In genomic region chr16:47475786-47476185, GRCh38 we compare ENCODE assay signal across 1 cellular context.
A peak's percentile ranks its signal among the peaks of the same experiment; 100 is the strongest.
TF ChIP-seq lines count a peak whose summit lies in the region.

No MANE protein-coding gene starts in this region.

TF ChIP-seq in HepG2, 621 proteins besides CTCF, POLR2A, EP300 and RAD21 (continued from another document):
- no peak for TF ChIP-seq ZNF646 (CRISPR knock-in tag; IDR thresholded peaks at IDR 0.05)
- TF ChIP-seq PHF21A (CRISPR knock-in tag; IDR thresholded peaks at IDR 0.05), result peak; percentile 36; the same call in 1 of the 2 replicates
- peak; percentile 85 for TF ChIP-seq IRF2 (CRISPR knock-in tag; IDR thresholded peaks at IDR 0.05)
- peak; percentile 89 for TF ChIP-seq FOSL2 (CRISPR knock-in tag; IDR thresholded peaks at IDR 0.05)
- TF ChIP-seq KLF9 (CRISPR knock-in tag; IDR thresholded peaks at IDR 0.05; ENCODE audit: low read depth), result no peak; the same call in 1 of the 2 replicates
- peak; percentile 26; the same call in 1 of the 2 replicates for TF ChIP-seq ZFP37 (CRISPR knock-in tag; IDR thresholded peaks at IDR 0.05; ENCODE audit: borderline replicate concordance)
- TF ChIP-seq TBX3 (IDR thresholded peaks at IDR 0.05; ENCODE audit: borderline replicate concordance), result peak; percentile 79
- 0 out of 2 replicates have a peak, but pooled peaks have one; percentile 25 for TF ChIP-seq SMYD3 (CRISPR knock-in tag; IDR thresholded peaks at IDR 0.05)
- peak; percentile 69 for TF ChIP-seq FOXP4 (CRISPR knock-in tag; IDR thresholded peaks at IDR 0.05)
- no peak for TF ChIP-seq ZNF703 (CRISPR knock-in tag; IDR thresholded peaks at IDR 0.05; ENCODE audit: borderline replicate concordance)
- no peak for TF ChIP-seq ZNF556 (CRISPR knock-in tag; IDR thresholded peaks at IDR 0.05; ENCODE audit: borderline replicate concordance)
- TF ChIP-seq SSRP1 (CRISPR knock-in tag; IDR thresholded peaks at IDR 0.05), result peak; percentile 69; the same call in 1 of the 2 replicates
- no peak for TF ChIP-seq ZXDC (CRISPR knock-in tag; IDR thresholded peaks at IDR 0.05)
- peak; percentile 78; the same call in 1 of the 2 replicates for TF ChIP-seq ZMAT3 (CRISPR knock-in tag; conservative IDR thresholded peaks at IDR 0.05)
- TF ChIP-seq ZNF350 (CRISPR knock-in tag; IDR thresholded peaks at IDR 0.05; ENCODE audit: borderline replicate concordance, low read depth), result no peak
- TF ChIP-seq REXO4 (CRISPR knock-in tag; IDR thresholded peaks at IDR 0.05; ENCODE audit: borderline replicate concordance), result no peak
- TF ChIP-seq MEF2D (CRISPR knock-in tag; IDR thresholded peaks at IDR 0.05), result peak; percentile 99
- TF ChIP-seq ZNF512 (CRISPR knock-in tag; IDR thresholded peaks at IDR 0.05), result no peak
- 0 out of 2 replicates have a peak, but pooled peaks have one; percentile 15 for TF ChIP-seq TFAP4 (IDR thresholded peaks at IDR 0.05; ENCODE audit: borderline replicate concordance, low read depth)
- TF ChIP-seq NCOR1 (IDR thresholded peaks at IDR 0.05; ENCODE audit: borderline replicate concordance, low read length), result peak; percentile 61; the same call in 1 of the 2 replicates
- TF ChIP-seq FOXA1 (IDR thresholded peaks at IDR 0.05), result no peak
- peak; percentile 68 for TF ChIP-seq FOXA1 (CRISPR knock-in tag; IDR thresholded peaks at IDR 0.05)
- no peak for TF ChIP-seq ZNF143 (CRISPR knock-in tag; IDR thresholded peaks at IDR 0.05)
- TF ChIP-seq FOXJ3 (CRISPR knock-in tag; IDR thresholded peaks at IDR 0.05; ENCODE audit: borderline replicate concordance), result peak; percentile 41; the same call in 1 of the 2 replicates
- TF ChIP-seq HDAC1 (CRISPR knock-in tag; IDR thresholded peaks at IDR 0.05), result peak; percentile 63; the same call in 1 of the 2 replicates
- peak; percentile 88; the same call in 1 of the 2 replicates for TF ChIP-seq MIXL1 (CRISPR knock-in tag; IDR thresholded peaks at IDR 0.05)
- TF ChIP-seq MIER3 (CRISPR knock-in tag; IDR thresholded peaks at IDR 0.05; ENCODE audit: borderline replicate concordance), result peak; percentile 60; the same call in 1 of the 2 replicates
- TF ChIP-seq CREM (IDR thresholded peaks at IDR 0.05), result peak; percentile 74
- no peak for TF ChIP-seq CREM (CRISPR knock-in tag; IDR thresholded peaks at IDR 0.05)
- peak; percentile 42; the same call in 1 of the 2 replicates for TF ChIP-seq ZNF691 (CRISPR knock-in tag; IDR thresholded peaks at IDR 0.05; ENCODE audit: borderline replicate concordance, low read depth)
- TF ChIP-seq ERF (CRISPR knock-in tag; IDR thresholded peaks at IDR 0.05), result peak; percentile 81
